Comparison of ENCODE assay signal across 15 cellular contexts in genomic region chr13:40631605-40632004, GRCh38. TPM values are rescaled to one million over a fixed set of nuclear protein-coding genes. Genes with fewer than 3 reads are reported as not detected.
A peak's percentile ranks its signal among the peaks of the same experiment; 100 is the strongest.
DNase-seq lines count a peak whose midpoint lies in the region; ATAC-seq and TF ChIP-seq lines count a peak whose summit lies in the region.
"Had no signal": no experiment of that assay in that cellular context is flagged by ENCODE, and none has a peak within 500 bp of the region (broad histone marks: within the 10 kb centered on the region; RNA-seq: fewer than 3 reads in every experiment).

No MANE protein-coding gene starts in this region.

- no peak for ATAC-seq in stimulated activated naive CD8-positive, alpha-beta T cell treated with anti-CD3 and anti-CD28 coated beads, Interleukin-15, Interleukin-2, amounts not matched to agents 100 U/mL and 50 U/mL, for 24 hours
- peak; percentile 40 for ATAC-seq in HG03064 (IDR thresholded peaks at IDR 0.05; ENCODE audit: low read depth, unreplicated experiment)

- TF ChIP-seq CTCF in endodermal cell (conservative IDR thresholded peaks at IDR 0.05) (no peak), Peyer's patch (IDR thresholded peaks at IDR 0.05) (no peak)

- H3K9me3 Mint-ChIP-seq in stimulated activated naive CD8-positive, alpha-beta T cell treated with anti-CD3 and anti-CD28 coated beads, Interleukin-15, Interleukin-2, amounts not matched to agents 100 ng/mL and 50 ng/mL, for 24 hours = no peaks in the 10 kb centered on the region
- no peaks in the 10 kb centered on the region for H3K9me3 Mint-ChIP-seq in activated T-helper 2 cell treated with anti-CD3 and anti-CD28 coated beads, Interferon-gamma antibody, Interleukin-2, Interleukin-4, amounts not matched to agents 10 μg/mL and 5 μg/mL and 100 μg/mL, durations not matched to agents 14 hours and 24 hours and 36 hours
- no peaks in the 10 kb centered on the region for H3K9me3 Mint-ChIP-seq in endodermal cell

- H3K36me3 ChIP-seq in endodermal cell (ENCODE audit: control insufficient read depth, insufficient read depth, low read length) (no peaks in the 10 kb centered on the region), Peyer's patch (no peaks in the 10 kb centered on the region)
- H3K36me3 ChIP-seq: neural progenitor cell had no signal

- H3K4me1 Mint-ChIP-seq in stimulated activated naive CD8-positive, alpha-beta T cell treated with anti-CD3 and anti-CD28 coated beads, Interleukin-15, Interleukin-2, amounts not matched to agents 100 ng/mL and 50 ng/mL, for 24 hours (ENCODE audit: low read depth) = peaks cover 85% of the 10 kb centered on the region
- peaks cover 55% of the 10 kb centered on the region for H3K4me1 Mint-ChIP-seq in activated T-helper 2 cell treated with anti-CD3 and anti-CD28 coated beads, Interferon-gamma antibody, Interleukin-2, Interleukin-4, amounts not matched to agents 10 μg/mL and 5 μg/mL and 100 μg/mL, durations not matched to agents 14 hours and 24 hours and 36 hours (ENCODE audit: low read depth)
- H3K4me1 Mint-ChIP-seq in endodermal cell = peaks cover 22% of the 10 kb centered on the region
- H3K4me1 Mint-ChIP-seq: neural progenitor cell had no signal

- no peak overlapping the region for H3K4me3 ChIP-seq in endodermal cell (ENCODE audit: low read length)
- no peak overlapping the region for H3K4me3 ChIP-seq in Peyer's patch
- H3K4me3 ChIP-seq: neural progenitor cell had no signal

- H3K27me3 ChIP-seq in endodermal cell (ENCODE audit: control insufficient read depth, insufficient read depth, low read length, poor library complexity, severe bottlenecking) (no peaks in the 10 kb centered on the region), Peyer's patch (no peaks in the 10 kb centered on the region)
- H3K27me3 ChIP-seq: neural progenitor cell had no signal

- no peaks in the 10 kb centered on the region for H3K9me3 ChIP-seq in endodermal cell (ENCODE audit: control insufficient read depth, low read length)
- H3K9me3 ChIP-seq in Peyer's patch = no peaks in the 10 kb centered on the region

- H3K27ac ChIP-seq in endodermal cell (ENCODE audit: low read depth, low read length) = no peak overlapping the region
- H3K27ac ChIP-seq in Peyer's patch = no peak overlapping the region
- H3K27ac ChIP-seq: neural progenitor cell had no signal

- H3K27ac Mint-ChIP-seq in stimulated activated naive CD8-positive, alpha-beta T cell treated with anti-CD3 and anti-CD28 coated beads, Interleukin-15, Interleukin-2, amounts not matched to agents 100 ng/mL and 50 ng/mL, for 24 hours = peak overlapping the region; percentile 53
- H3K27ac Mint-ChIP-seq in activated T-helper 2 cell treated with anti-CD3 and anti-CD28 coated beads, Interferon-gamma antibody, Interleukin-2, Interleukin-4, amounts not matched to agents 10 μg/mL and 5 μg/mL and 100 μg/mL, durations not matched to agents 14 hours and 24 hours and 36 hours = peak overlapping the region; percentile 48
- H3K27ac Mint-ChIP-seq in endodermal cell = no peak overlapping the region
- H3K27ac Mint-ChIP-seq: neural progenitor cell had no signal

- H3K36me3 Mint-ChIP-seq in stimulated activated naive CD8-positive, alpha-beta T cell treated with anti-CD3 and anti-CD28 coated beads, Interleukin-15, Interleukin-2, amounts not matched to agents 100 ng/mL and 50 ng/mL, for 24 hours (ENCODE audit: low read depth) = peaks cover 32% of the 10 kb centered on the region
- H3K36me3 Mint-ChIP-seq in activated T-helper 2 cell treated with anti-CD3 and anti-CD28 coated beads, Interferon-gamma antibody, Interleukin-2, Interleukin-4, amounts not matched to agents 10 μg/mL and 5 μg/mL and 100 μg/mL, durations not matched to agents 14 hours and 24 hours and 36 hours (ENCODE audit: low read depth) = peaks cover 38% of the 10 kb centered on the region
- peaks cover 18% of the 10 kb centered on the region for H3K36me3 Mint-ChIP-seq in endodermal cell (ENCODE audit: low read depth)

- TF ChIP-seq POLR2A in Peyer's patch (IDR thresholded peaks at IDR 0.05) = no peak

- H3K4me3 Mint-ChIP-seq in stimulated activated naive CD8-positive, alpha-beta T cell treated with anti-CD3 and anti-CD28 coated beads, Interleukin-15, Interleukin-2, amounts not matched to agents 100 ng/mL and 50 ng/mL, for 24 hours = peak overlapping the region; percentile 65
- peak overlapping the region; percentile 45 for H3K4me3 Mint-ChIP-seq in activated T-helper 2 cell treated with anti-CD3 and anti-CD28 coated beads, Interferon-gamma antibody, Interleukin-2, Interleukin-4, amounts not matched to agents 10 μg/mL and 5 μg/mL and 100 μg/mL, durations not matched to agents 14 hours and 24 hours and 36 hours (ENCODE audit: low read depth)
- no peak overlapping the region for H3K4me3 Mint-ChIP-seq in endodermal cell
- H3K4me3 Mint-ChIP-seq: neural progenitor cell had no signal

- DNase-seq in stimulated activated naive CD8-positive, alpha-beta T cell treated with anti-CD3 and anti-CD28 coated beads, Interleukin-15, Interleukin-2, amounts not matched to agents 100 U/mL and 50 U/mL, for 24 hours = no peak
- DNase-seq in activated T-helper 2 cell treated with anti-CD3 and anti-CD28 coated beads, Interferon-gamma antibody, Interleukin-2, Interleukin-4, amounts not matched to agents 10 μg/mL and 5 μg/mL and 100 μg/mL, durations not matched to agents 14 hours and 24 hours and 36 hours (ENCODE audit: low spot score) = no peak
- DNase-seq in stimulated activated CD4-positive, alpha-beta T cell treated with anti-CD3 and anti-CD28 coated beads, Interleukin-2, amount 100 ng/mL, for 48 hours = no peak
- DNase-seq in endodermal cell (no peak), AML-193 (lab: John Stamatoyannopoulos, UW) (no peak), Peyer's patch (no peak)
- DNase-seq: anterior cingulate cortex; effector memory CD4-positive, alpha-beta T cell; kidney glomerular epithelial cell; NCI-H446; SHP77; small intestine had no signal

- H3K4me1 ChIP-seq in endodermal cell (ENCODE audit: control insufficient read depth, insufficient read depth, low read length) (peaks cover 6% of the 10 kb centered on the region), Peyer's patch (peaks cover 0 to 11% (median 9%) of the 10 kb centered on the region in 4 donors)
- H3K4me1 ChIP-seq: neural progenitor cell had no signal

- intact Hi-C loops in activated T-helper 2 cell treated with anti-CD3 and anti-CD28 coated beads, Interferon-gamma antibody, Interleukin-2, Interleukin-4, amounts not matched to agents 10 μg/mL and 5 μg/mL and 100 μg/mL, durations not matched to agents 14 hours and 24 hours and 36 hours (cut with micrococcal nuclease) = loop anchor here (2.0 kb wide), 1 partner anchor 21 kb away; no protein-coding TSS in a partner anchor

- H3K9ac ChIP-seq in endodermal cell (ENCODE audit: extremely low read depth, low read length, poor library complexity, severe bottlenecking) = no peak overlapping the region
- H3K9ac ChIP-seq: neural progenitor cell had no signal

- WGBS in endodermal cell (ENCODE audit: insufficient coverage in 1 of 2, insufficient read length in 1 of 2), 2 experiments = 97 to 100% methylated on average over 1 to 2 of the region's 4 CpGs

- no peaks in the 10 kb centered on the region for H3K27me3 Mint-ChIP-seq in stimulated activated naive CD8-positive, alpha-beta T cell treated with anti-CD3 and anti-CD28 coated beads, Interleukin-15, Interleukin-2, amounts not matched to agents 100 ng/mL and 50 ng/mL, for 24 hours
- no peaks in the 10 kb centered on the region for H3K27me3 Mint-ChIP-seq in activated T-helper 2 cell treated with anti-CD3 and anti-CD28 coated beads, Interferon-gamma antibody, Interleukin-2, Interleukin-4, amounts not matched to agents 10 μg/mL and 5 μg/mL and 100 μg/mL, durations not matched to agents 14 hours and 24 hours and 36 hours (ENCODE audit: low read depth)
- H3K27me3 Mint-ChIP-seq in endodermal cell (ENCODE audit: insufficient read depth) = no peaks in the 10 kb centered on the region

RNA-seq across cellular contexts. Expression of gene FOXO1, which starts 34.8 kb away (rescaled TPM):
- 38.2 and 38.3 TPM in 2 replicates for total RNA-seq in activated T-helper 2 cell treated with anti-CD3 and anti-CD28 coated beads, Interferon-gamma antibody, Interleukin-2, Interleukin-4, amounts not matched to agents 10 μg/mL and 5 μg/mL and 100 μg/mL, durations not matched to agents 14 hours and 24 hours and 36 hours
- total RNA-seq in endodermal cell = 10 to 100 TPM; 20.1 to 29.7 TPM
- 10.5 TPM for polyA plus RNA-seq in endodermal cell (2013, experiment 1 of 2)
- polyA plus RNA-seq in endodermal cell (2013, experiment 2 of 2) = 10.4 TPM
- 10 to 100 TPM; 22.2 to 32.2 (median 26.8) TPM for total RNA-seq in Peyer's patch
